ENCODE assay signal across 30 cellular contexts in the genomic region with DNA sequence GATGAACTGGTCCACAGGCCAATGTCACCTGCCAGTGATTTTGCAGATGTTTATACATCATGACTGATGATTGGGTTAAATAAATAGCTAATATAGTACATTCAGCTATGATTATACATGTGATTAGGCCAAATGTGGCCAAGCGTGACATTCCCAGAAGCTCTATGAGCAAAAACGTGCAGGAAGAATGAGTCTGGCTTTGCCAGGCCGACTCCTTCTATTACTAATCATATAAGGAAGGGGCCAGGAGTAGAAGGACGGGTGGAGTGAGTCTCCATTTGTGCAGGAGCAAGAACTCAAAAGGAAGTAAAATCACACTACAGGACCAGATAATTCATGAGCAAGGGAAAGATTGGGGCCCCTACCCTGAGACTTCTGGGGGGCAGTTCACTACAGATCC.
DNase-seq lines count a peak whose midpoint lies in the region; ATAC-seq, FAIRE-seq and TF ChIP-seq lines count a peak whose summit lies in the region.
"Had no signal": no experiment of that assay in that cellular context is flagged by ENCODE, and none has a peak within 500 bp of the region (broad histone marks: within the 10 kb centered on the region; RNA-seq: fewer than 3 reads in every experiment).

No MANE protein-coding gene starts in this region.

- no peak for TF ChIP-seq CTCF in sigmoid colon (IDR thresholded peaks at IDR 0.05)
- no peak for TF ChIP-seq CTCF in GM23338 (conservative IDR thresholded peaks at IDR 0.05; ENCODE audit: low read depth in 2 of 2)
- TF ChIP-seq CTCF in pancreas (IDR thresholded peaks at IDR 0.05), result no peak

- no peaks in the 10 kb centered on the region for H3K79me2 ChIP-seq in GM23338 (replicated peaks; ENCODE audit: insufficient read depth)

- no peaks in the 10 kb centered on the region; the same call in 1 of the 2 replicates for H4K20me1 ChIP-seq in GM23338 (replicated peaks; ENCODE audit: insufficient read depth)

- no peaks in the 10 kb centered on the region for H3K36me3 Mint-ChIP-seq in GM23338 (ENCODE audit: low read depth)
- H3K36me3 Mint-ChIP-seq: immature natural killer cell; stimulated activated effector memory CD8-positive, alpha-beta T cell treated with anti-CD3 and anti-CD28 coated beads, Interleukin-12 subunit alpha, Interleukin-12 subunit beta, amount 100 ng/mL, for 72 hours; T-cell had no signal

- no peak for FAIRE-seq in pancreas (lab: Jason Lieb, UNC)
- FAIRE-seq: colon, GM12878, small intestine, urothelium cell line had no signal

- H3K27me3 Mint-ChIP-seq in GM23338 (ENCODE audit: insufficient read depth, low read depth, poor library complexity), result peaks cover 13% of the 10 kb centered on the region
- H3K27me3 Mint-ChIP-seq: progenitor cell of endocrine pancreas had no signal

- no peaks in the 10 kb centered on the region for H3K9me2 ChIP-seq in GM23338 (ENCODE audit: insufficient read depth)

- H3K4me2 ChIP-seq in GM23338, result no peak overlapping the region

- DNase-seq in Caki2 (ENCODE audit: low read depth) (peak; percentile 42), kidney glomerular epithelial cell (lab: John Stamatoyannopoulos, UW) (peak; percentile 31), sigmoid colon (no peak), GM23338 (ENCODE audit: low spot score) (no peak), pancreas (no peak)
- no peak for DNase-seq in activated CD4-positive, alpha-beta T cell treated with anti-CD3 and anti-CD28 coated beads for 4 hours
- DNase-seq in activated CD4-positive, alpha-beta T cell treated with anti-CD3 and anti-CD28 coated beads for 1 hour, result no peak
- DNase-seq: activated CD4-positive, CD25-positive, alpha-beta regulatory T cell treated with anti-CD3 and anti-CD28 coated beads, Interleukin-2, amount 50 U/mL, for 72 hours; activated CD8-positive, alpha-beta T cell treated with anti-CD3 and anti-CD28 coated beads, Interleukin-2, amount 10 ng/mL, durations not matched to agents 7 days and 5 days; C1 segment of cervical spinal cord; H7; hippocampal formation; immature natural killer cell; left ventricle myocardium inferior; midbrain; NCI-H146; NCI-H2171; NCI-H524 treated with DMSO at 0.1 percent for 48 hours; SJCRH30; small intestine; T-cell had no signal

- in situ Hi-C loops in Caki2 (cut with HindIII; ENCODE audit: low pct_unique_long_range_greater_than_20kb, low sequenced_read_pairs), result no loop called here

- H3F3A ChIP-seq in GM23338 (replicated peaks; ENCODE audit: low read depth), result no peaks in the 10 kb centered on the region

- H3K4me1 ChIP-seq in sigmoid colon (peaks cover 0 to 93% (median 86%) of the 10 kb centered on the region in 4 donors), GM23338 (ENCODE audit: insufficient read depth) (peaks cover 15% of the 10 kb centered on the region), pancreas (no peaks in the 10 kb centered on the region)
- H3K4me1 ChIP-seq: adrenal gland, left ventricle myocardium inferior, SJCRH30 had no signal

- H3K36me3 ChIP-seq in sigmoid colon (no peaks in the 10 kb centered on the region), GM23338 (ENCODE audit: insufficient read depth) (no peaks in the 10 kb centered on the region), pancreas (no peaks in the 10 kb centered on the region)
- H3K36me3 ChIP-seq: adrenal gland, left ventricle myocardium inferior, SJCRH30 had no signal

- H3K27me3 ChIP-seq in sigmoid colon (no peaks in the 10 kb centered on the region), GM23338 (ENCODE audit: insufficient read depth) (no peaks in the 10 kb centered on the region), pancreas (no peaks in the 10 kb centered on the region)
- H3K27me3 ChIP-seq: adrenal gland had no signal

- intact Hi-C loops in sigmoid colon (cut with DNase I) (loop anchor here (5.0 kb wide), 2 partner anchors 35 to 65 kb away; no protein-coding TSS in a partner anchor), pancreas (cut with DNase I) (loop anchor here in 2 of 3 donors (5.0 kb wide), 1 partner anchor 180 kb away; a partner anchor contains a TSS)

- no peak overlapping the region for H2AFZ ChIP-seq in GM23338

- H3K4me3 ChIP-seq in sigmoid colon, result no peak overlapping the region
- no peak overlapping the region for H3K4me3 ChIP-seq in GM23338
- H3K4me3 ChIP-seq in pancreas, result no peak overlapping the region
- H3K4me3 ChIP-seq: adrenal gland, GM12878, left ventricle myocardium inferior, SJCRH30 had no signal

- H3K4me3 Mint-ChIP-seq in GM23338, result no peak overlapping the region
- H3K4me3 Mint-ChIP-seq: activated CD8-positive, alpha-beta T cell treated with anti-CD3 and anti-CD28 coated beads, Interleukin-2, amount 10 ng/mL, durations not matched to agents 7 days and 5 days; immature natural killer cell; neural crest cell; stimulated activated effector memory CD8-positive, alpha-beta T cell treated with anti-CD3 and anti-CD28 coated beads, Interleukin-12 subunit alpha, Interleukin-12 subunit beta, amount 100 ng/mL, for 72 hours; T-cell had no signal

- WGBS in sigmoid colon, 2 donors, result 81 to 82% methylated on average over 4 of the region's 4 CpGs
- 51 to 60% methylated on average over 4 of the region's 4 CpGs for WGBS in pancreas, 2 donors

- no peak for TF ChIP-seq EP300 in sigmoid colon (IDR thresholded peaks at IDR 0.05)

- no peak for TF ChIP-seq POLR2A in sigmoid colon (IDR thresholded peaks at IDR 0.05)

- H3K27ac Mint-ChIP-seq in GM23338, result no peak overlapping the region
- H3K27ac Mint-ChIP-seq: activated CD8-positive, alpha-beta T cell treated with anti-CD3 and anti-CD28 coated beads, Interleukin-2, amount 10 ng/mL, durations not matched to agents 7 days and 5 days; immature natural killer cell; progenitor cell of endocrine pancreas; stimulated activated effector memory CD8-positive, alpha-beta T cell treated with anti-CD3 and anti-CD28 coated beads, Interleukin-12 subunit alpha, Interleukin-12 subunit beta, amount 100 ng/mL, for 72 hours; T-cell had no signal

- H3K9me3 Mint-ChIP-seq in GM23338, result no peaks in the 10 kb centered on the region
- H3K9me3 Mint-ChIP-seq: stimulated activated effector memory CD8-positive, alpha-beta T cell treated with anti-CD3 and anti-CD28 coated beads, Interleukin-12 subunit alpha, Interleukin-12 subunit beta, amount 100 ng/mL, for 72 hours; T-cell had no signal

- H3K9me3 ChIP-seq in sigmoid colon, result no peaks in the 10 kb centered on the region
- no peaks in the 10 kb centered on the region for H3K9me3 ChIP-seq in pancreas
- H3K9me3 ChIP-seq: adrenal gland, left ventricle myocardium inferior, SJCRH30 had no signal

- ATAC-seq in esophagus mucosa (peak; percentile 80), GM23338 (no peak), pancreas (no peak)
- ATAC-seq: activated CD8-positive, alpha-beta T cell treated with anti-CD3 and anti-CD28 coated beads, Interleukin-2, amount 10 ng/mL, durations not matched to agents 7 days and 5 days; GM12878; Panc1; stimulated activated effector memory CD8-positive, alpha-beta T cell treated with anti-CD3 and anti-CD28 coated beads, Interleukin-12 subunit alpha, Interleukin-12 subunit beta, amount 100 ng/mL, for 72 hours; T-cell had no signal

- peak overlapping the region; percentile 64 to 80 (median 76) for H3K27ac ChIP-seq in sigmoid colon
- H3K27ac ChIP-seq in GM23338 (ENCODE audit: low read depth), result no peak overlapping the region
- no peak overlapping the region for H3K27ac ChIP-seq in pancreas
- H3K27ac ChIP-seq: adrenal gland, left ventricle myocardium inferior, SJCRH30 had no signal

- H3K4me1 Mint-ChIP-seq in GM23338, result peaks cover 33% of the 10 kb centered on the region
- H3K4me1 Mint-ChIP-seq: immature natural killer cell had no signal

TF ChIP-seq in GM23338, 12 proteins besides CTCF, POLR2A, EP300 and RAD21:
- TF ChIP-seq, protein P1, sequence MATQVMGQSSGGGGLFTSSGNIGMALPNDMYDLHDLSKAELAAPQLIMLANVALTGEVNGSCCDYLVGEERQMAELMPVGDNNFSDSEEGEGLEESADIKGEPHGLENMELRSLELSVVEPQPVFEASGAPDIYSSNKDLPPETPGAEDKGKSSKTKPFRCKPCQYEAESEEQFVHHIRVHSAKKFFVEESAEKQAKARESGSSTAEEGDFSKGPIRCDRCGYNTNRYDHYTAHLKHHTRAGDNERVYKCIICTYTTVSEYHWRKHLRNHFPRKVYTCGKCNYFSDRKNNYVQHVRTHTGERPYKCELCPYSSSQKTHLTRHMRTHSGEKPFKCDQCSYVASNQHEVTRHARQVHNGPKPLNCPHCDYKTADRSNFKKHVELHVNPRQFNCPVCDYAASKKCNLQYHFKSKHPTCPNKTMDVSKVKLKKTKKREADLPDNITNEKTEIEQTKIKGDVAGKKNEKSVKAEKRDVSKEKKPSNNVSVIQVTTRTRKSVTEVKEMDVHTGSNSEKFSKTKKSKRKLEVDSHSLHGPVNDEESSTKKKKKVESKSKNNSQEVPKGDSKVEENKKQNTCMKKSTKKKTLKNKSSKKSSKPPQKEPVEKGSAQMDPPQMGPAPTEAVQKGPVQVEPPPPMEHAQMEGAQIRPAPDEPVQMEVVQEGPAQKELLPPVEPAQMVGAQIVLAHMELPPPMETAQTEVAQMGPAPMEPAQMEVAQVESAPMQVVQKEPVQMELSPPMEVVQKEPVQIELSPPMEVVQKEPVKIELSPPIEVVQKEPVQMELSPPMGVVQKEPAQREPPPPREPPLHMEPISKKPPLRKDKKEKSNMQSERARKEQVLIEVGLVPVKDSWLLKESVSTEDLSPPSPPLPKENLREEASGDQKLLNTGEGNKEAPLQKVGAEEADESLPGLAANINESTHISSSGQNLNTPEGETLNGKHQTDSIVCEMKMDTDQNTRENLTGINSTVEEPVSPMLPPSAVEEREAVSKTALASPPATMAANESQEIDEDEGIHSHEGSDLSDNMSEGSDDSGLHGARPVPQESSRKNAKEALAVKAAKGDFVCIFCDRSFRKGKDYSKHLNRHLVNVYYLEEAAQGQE (IDR thresholded peaks at IDR 0.05; ENCODE audit: unreplicated experiment), result no peak
- no peak for TF ChIP-seq JUNB (IDR thresholded peaks at IDR 0.05; ENCODE audit: unreplicated experiment)

Comparison
In these comparisons a context has a peak if more than half of its experiments do, and no peak if none do; other contexts are left out.
1. DNase-seq: peak in Caki2 (single experiment) and kidney glomerular epithelial cell (single experiment); none in sigmoid colon (single experiment), GM23338 (single experiment), activated CD4-positive, alpha-beta T cell treated with anti-CD3 and anti-CD28 coated beads for 4 hours (0 of 2), activated CD4-positive, alpha-beta T cell treated with anti-CD3 and anti-CD28 coated beads for 1 hour (single experiment) and pancreas (0 of 6).
2. H3K27ac ChIP-seq: peak in sigmoid colon (4 of 4); none in GM23338 (single experiment) and pancreas (0 of 4).